ENCODE assay signal across 37 cellular contexts in genomic region chr2:26451700-26452099, GRCh38. TPM values are rescaled to one million over a fixed set of nuclear protein-coding genes. Genes with fewer than 3 reads are reported as not detected.
"Had no signal": no experiment of that assay in that cellular context is flagged by ENCODE, and none has a peak within 500 bp of the region (broad histone marks: within the 10 kb centered on the region; RNA-seq: fewer than 3 reads in every experiment).

No MANE protein-coding gene starts in this region.

- ATAC-seq: activated naive CD4-positive, alpha-beta T cell treated with anti-CD3 and anti-CD28 coated beads, Interleukin-2, amount 50 U/mL, for 72 hours; activated naive CD8-positive, alpha-beta T cell treated with anti-CD3 and anti-CD28 coated beads, Interleukin-2, amount 50 U/mL, for 24 hours; activated T-cell treated with anti-CD3 and anti-CD28 coated beads, Interleukin-2, amount 50 U/mL, for 4 hours; activated T-cell treated with anti-CD3 and anti-CD28 coated beads, Interleukin-2, amount 50 U/mL, for 72 hours; activated T-helper 17 cell treated with anti-CD3 and anti-CD28 coated beads, Interleukin-2, amount 50 U/mL, for 72 hours; body of pancreas had no signal

- H3K27ac ChIP-seq: adrenal gland, ascending aorta, body of pancreas, brain microvascular endothelial cell, breast epithelium, cardiac muscle cell had no signal

- H3K4me3 ChIP-seq: adrenal gland, ascending aorta, body of pancreas, breast epithelium, cardiac muscle cell had no signal

- H3K27me3 ChIP-seq: adrenal gland, ascending aorta, body of pancreas, brain microvascular endothelial cell, breast epithelium, cardiac muscle cell had no signal

- H3K9me3 ChIP-seq: adrenal gland, ascending aorta, body of pancreas, breast epithelium had no signal

- H3K36me3 ChIP-seq: adrenal gland, ascending aorta, brain microvascular endothelial cell, breast epithelium, cardiac muscle cell had no signal

- H3K4me1 ChIP-seq: adrenal gland, ascending aorta, body of pancreas, breast epithelium had no signal

- FAIRE-seq: astrocyte, bronchial epithelial cell had no signal

- DNase-seq: activated effector memory CD4-positive, alpha-beta T cell treated with anti-CD3 and anti-CD28 coated beads, Interleukin-2, amount 50 U/mL, for 16 hours; activated effector memory CD4-positive, alpha-beta T cell treated with Interleukin-2 at 50 U/mL for 16 hours; activated gamma-delta T cell; activated gamma-delta T cell treated with Interleukin-2 at 50 U/mL for 16 hours; activated naive CD4-positive, alpha-beta T cell; activated naive CD4-positive, alpha-beta T cell treated with anti-CD3 and anti-CD28 coated beads for 36 hours; activated naive CD4-positive, alpha-beta T cell treated with anti-CD3 and anti-CD28 coated beads, Interleukin-2, amount 10 ng/mL, durations not matched to agents 7 days and 5 days; activated naive CD4-positive, alpha-beta T cell treated with anti-CD3 and anti-CD28 coated beads, Interleukin-2, amount 50 U/mL, for 16 hours; activated naive CD4-positive, alpha-beta T cell treated with Interleukin-2 at 50 U/mL for 16 hours; activated naive CD8-positive, alpha-beta T cell treated with anti-CD3 and anti-CD28 coated beads for 36 hours; activated naive CD8-positive, alpha-beta T cell treated with anti-CD3 and anti-CD28 coated beads, Interleukin-2, amount 10 ng/mL, durations not matched to agents 7 days and 5 days; activated naive CD8-positive, alpha-beta T cell treated with anti-CD3 and anti-CD28 coated beads, Interleukin-2, amount 50 U/mL, for 24 hours; activated T-cell treated with anti-CD3 and anti-CD28 coated beads, Interleukin-2, amount 50 U/mL, for 24 hours; activated T-cell treated with anti-CD3 and anti-CD28 coated beads, Interleukin-2, amount 50 U/mL, for 4 hours; activated T-cell treated with anti-CD3 and anti-CD28 coated beads, Interleukin-2, amount 50 U/mL, for 48 hours; activated T-cell treated with anti-CD3 and anti-CD28 coated beads, Interleukin-2, amount 50 U/mL, for 72 hours; adrenal gland; amniotic stem cell; amygdala; anterior cingulate cortex; aorta; body of pancreas; brain microvascular endothelial cell; caudate nucleus; central memory CD4-positive, alpha-beta T cell; cerebellar nuclear complex had no signal

RNA-seq across cellular contexts. Expression of gene OTOF, which starts 26.2 kb away (rescaled TPM):
- total RNA-seq: ascending aorta, astrocyte, bronchial epithelial cell, cardiac muscle cell, cardiac septum, chondrocyte had no signal
- polyA plus RNA-seq: aorta, cardiac muscle cell had no signal

RNA-seq across cellular contexts. Expression of gene DRC1, which starts 50.0 kb away (rescaled TPM):
- total RNA-seq: activated naive CD4-positive, alpha-beta T cell treated with anti-CD3 and anti-CD28 coated beads for 36 hours; activated naive CD4-positive, alpha-beta T cell treated with anti-CD3 and anti-CD28 coated beads, Interleukin-2, amount 50 U/mL, for 72 hours; activated naive CD8-positive, alpha-beta T cell treated with anti-CD3 and anti-CD28 coated beads for 36 hours; activated naive CD8-positive, alpha-beta T cell treated with anti-CD3 and anti-CD28 coated beads, Interleukin-2, amount 10 ng/mL, durations not matched to agents 7 days and 5 days; activated T-cell treated with anti-CD3 and anti-CD28 coated beads, Interleukin-2, amount 50 U/mL, for 4 hours; activated T-helper 1 cell treated with anti-CD3 and anti-CD28 coated beads, Interleukin-12 subunit alpha, Interleukin-12 subunit beta, Interleukin-2, Interleukin-4 antibody, amounts not matched to agents 30 ng/mL and 10 ng/mL and 1 ng/mL, durations not matched to agents 14 hours and 24 hours and 36 hours; activated T-helper 17 cell treated with anti-CD3 and anti-CD28 coated beads, Interleukin-2, amount 50 U/mL, for 72 hours; activated T-helper 2 cell treated with anti-CD3 and anti-CD28 coated beads, Interferon-gamma antibody, Interleukin-2, Interleukin-4, amounts not matched to agents 10 μg/mL and 5 μg/mL and 100 μg/mL, durations not matched to agents 14 hours and 24 hours and 36 hours; ascending aorta; body of pancreas; breast epithelium; bronchial epithelial cell; cardiac muscle cell had no signal
- polyA plus RNA-seq: aorta, cardiac muscle cell had no signal
